1 cellular context compared by ENCODE assay signal in the genomic region with DNA sequence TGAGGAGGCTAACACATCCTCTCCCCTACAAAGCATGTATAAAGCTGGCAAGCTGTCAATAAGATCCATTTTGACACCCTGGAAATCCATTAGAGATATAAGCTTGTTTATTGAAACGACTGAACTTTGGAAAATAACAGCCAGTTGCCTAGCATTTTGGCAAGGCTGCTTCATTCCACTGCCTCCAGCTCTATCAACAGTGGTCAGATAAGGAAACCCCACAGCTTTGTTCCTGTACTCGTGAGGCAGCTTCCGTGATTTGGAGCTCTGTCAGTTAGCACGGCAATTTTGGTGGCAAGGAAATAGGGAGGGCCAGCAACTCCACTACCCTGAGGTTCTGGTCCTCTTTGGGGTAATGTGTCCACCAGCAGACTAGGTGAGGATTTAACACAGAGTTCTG.
TF ChIP-seq lines count a peak whose summit lies in the region.

No MANE protein-coding gene starts in this region.

TF ChIP-seq in K562, 482 proteins besides CTCF, POLR2A, EP300 and RAD21:
- TF ChIP-seq ZNF511 (CRISPR knock-in tag; IDR thresholded peaks at IDR 0.05) (no peak), RBM34 (IDR thresholded peaks at IDR 0.05; ENCODE audit: borderline replicate concordance, insufficient read depth, low read length) (no peak), GTF2F1 (IDR thresholded peaks at IDR 0.05; ENCODE audit: low read depth, low read length) (no peak), ELF2 (CRISPR knock-in tag; IDR thresholded peaks at IDR 0.05) (no peak), SAFB (IDR thresholded peaks at IDR 0.05; ENCODE audit: borderline replicate concordance, low read depth, low read length) (no peak), ZNF121 (CRISPR knock-in tag; conservative IDR thresholded peaks at IDR 0.05) (no peak), CREB3 (tag; conservative IDR thresholded peaks at IDR 0.05; ENCODE audit: low read depth) (no peak), ZBTB2 (IDR thresholded peaks at IDR 0.05) (no peak), CHD4 (IDR thresholded peaks at IDR 0.05; ENCODE audit: insufficient read depth, insufficient replicate concordance, low read depth, low read length, poor library complexity, severe bottlenecking) (no peak)
- TF ChIP-seq, protein P1, sequence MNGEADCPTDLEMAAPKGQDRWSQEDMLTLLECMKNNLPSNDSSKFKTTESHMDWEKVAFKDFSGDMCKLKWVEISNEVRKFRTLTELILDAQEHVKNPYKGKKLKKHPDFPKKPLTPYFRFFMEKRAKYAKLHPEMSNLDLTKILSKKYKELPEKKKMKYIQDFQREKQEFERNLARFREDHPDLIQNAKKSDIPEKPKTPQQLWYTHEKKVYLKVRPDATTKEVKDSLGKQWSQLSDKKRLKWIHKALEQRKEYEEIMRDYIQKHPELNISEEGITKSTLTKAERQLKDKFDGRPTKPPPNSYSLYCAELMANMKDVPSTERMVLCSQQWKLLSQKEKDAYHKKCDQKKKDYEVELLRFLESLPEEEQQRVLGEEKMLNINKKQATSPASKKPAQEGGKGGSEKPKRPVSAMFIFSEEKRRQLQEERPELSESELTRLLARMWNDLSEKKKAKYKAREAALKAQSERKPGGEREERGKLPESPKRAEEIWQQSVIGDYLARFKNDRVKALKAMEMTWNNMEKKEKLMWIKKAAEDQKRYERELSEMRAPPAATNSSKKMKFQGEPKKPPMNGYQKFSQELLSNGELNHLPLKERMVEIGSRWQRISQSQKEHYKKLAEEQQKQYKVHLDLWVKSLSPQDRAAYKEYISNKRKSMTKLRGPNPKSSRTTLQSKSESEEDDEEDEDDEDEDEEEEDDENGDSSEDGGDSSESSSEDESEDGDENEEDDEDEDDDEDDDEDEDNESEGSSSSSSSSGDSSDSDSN (IDR thresholded peaks at IDR 0.05; ENCODE audit: borderline replicate concordance in 1 of 2, low read depth in 2 of 2, low read length in 2 of 2), result no peak
- TF ChIP-seq, protein P2, sequence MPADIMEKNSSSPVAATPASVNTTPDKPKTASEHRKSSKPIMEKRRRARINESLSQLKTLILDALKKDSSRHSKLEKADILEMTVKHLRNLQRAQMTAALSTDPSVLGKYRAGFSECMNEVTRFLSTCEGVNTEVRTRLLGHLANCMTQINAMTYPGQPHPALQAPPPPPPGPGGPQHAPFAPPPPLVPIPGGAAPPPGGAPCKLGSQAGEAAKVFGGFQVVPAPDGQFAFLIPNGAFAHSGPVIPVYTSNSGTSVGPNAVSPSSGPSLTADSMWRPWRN (IDR thresholded peaks at IDR 0.05; ENCODE audit: low read depth), result no peak
